ENCODE assay signal across 14 cellular contexts in the genomic region with DNA sequence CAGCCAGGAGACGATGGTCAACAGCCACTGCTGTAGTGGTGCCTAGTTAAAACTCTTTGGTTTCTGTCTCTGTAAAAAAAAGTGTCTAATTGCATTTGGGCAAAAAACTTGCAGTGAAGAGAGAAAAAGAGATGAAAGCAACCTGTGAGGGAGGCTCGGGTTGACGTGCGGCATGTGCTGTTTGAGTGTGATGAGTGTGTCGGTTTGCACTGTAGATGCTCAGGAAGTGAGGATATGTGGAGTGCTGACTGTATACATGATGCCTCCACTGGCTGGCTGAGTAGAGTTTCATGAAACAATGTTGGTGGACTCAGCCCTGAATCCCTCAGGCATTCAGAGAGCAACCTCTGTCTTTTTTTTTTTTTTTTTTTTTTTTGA. TPM values are rescaled to one million over a fixed set of nuclear protein-coding genes. Genes with fewer than 3 reads are reported as not detected.
DNase-seq lines count a peak whose midpoint lies in the region; ATAC-seq and TF ChIP-seq lines count a peak whose summit lies in the region.
"Had no signal": no experiment of that assay in that cellular context is flagged by ENCODE, and none has a peak within 500 bp of the region (broad histone marks: within the 10 kb centered on the region; RNA-seq: fewer than 3 reads in every experiment).

No MANE protein-coding gene starts in this region.

- H3K9me3 Mint-ChIP-seq in activated T-helper 1 cell treated with anti-CD3 and anti-CD28 coated beads, Interleukin-12 subunit alpha, Interleukin-12 subunit beta, Interleukin-2, Interleukin-4 antibody, amounts not matched to agents 30 ng/mL and 10 ng/mL and 1 ng/mL, durations not matched to agents 14 hours and 24 hours and 36 hours, result no peaks in the 10 kb centered on the region
- no peaks in the 10 kb centered on the region for H3K9me3 Mint-ChIP-seq in naive thymus-derived CD8-positive, alpha-beta T cell

- peak in 2 of 3 donors; percentile 40 to 41 for DNase-seq in stimulated activated CD4-positive, alpha-beta T cell treated with anti-CD3 and anti-CD28 coated beads, Interleukin-12 subunit alpha, Interleukin-12 subunit beta, amount 100 ng/mL, for 48 hours (ENCODE audit: low read depth in 2 of 3, low spot score in 1 of 3)
- no peak for DNase-seq in stimulated activated CD4-positive, alpha-beta T cell treated with anti-CD3 and anti-CD28 coated beads, Interleukin-12 subunit alpha, Interleukin-12 subunit beta, amount 100 ng/mL, for 4 hours
- peak; percentile 44 for DNase-seq in activated T-helper 1 cell treated with anti-CD3 and anti-CD28 coated beads, Interleukin-12 subunit alpha, Interleukin-12 subunit beta, Interleukin-2, Interleukin-4 antibody, amounts not matched to agents 30 ng/mL and 10 ng/mL and 1 ng/mL, durations not matched to agents 14 hours and 24 hours and 36 hours (ENCODE audit: low spot score)
- DNase-seq in naive thymus-derived CD8-positive, alpha-beta T cell, result peak in 5 of 10 donors; percentile 21 to 57 (median 45)
- DNase-seq in erythroblast (lab: John Stamatoyannopoulos, UW) (no peak), kidney tubule cell (ENCODE audit: low spot score) (no peak), GF-D8 (lab: John Stamatoyannopoulos, UW) (no peak)
- DNase-seq: AML-193, dermis blood vessel endothelial cell, DND-41, kidney, NCI-H1105, NCI-H510A treated with DMSO at 0.1 percent for 48 hours had no signal

- intact Hi-C loops in activated T-helper 1 cell treated with anti-CD3 and anti-CD28 coated beads, Interleukin-12 subunit alpha, Interleukin-12 subunit beta, Interleukin-2, Interleukin-4 antibody, amounts not matched to agents 30 ng/mL and 10 ng/mL and 1 ng/mL, durations not matched to agents 14 hours and 24 hours and 36 hours (cut with micrococcal nuclease), result loop anchor here (1.0 to 10.0 kb wide), 5 partner anchors 70 to 678 kb away; a partner anchor contains a TSS

- no peaks in the 10 kb centered on the region for H3K27me3 Mint-ChIP-seq in activated T-helper 1 cell treated with anti-CD3 and anti-CD28 coated beads, Interleukin-12 subunit alpha, Interleukin-12 subunit beta, Interleukin-2, Interleukin-4 antibody, amounts not matched to agents 30 ng/mL and 10 ng/mL and 1 ng/mL, durations not matched to agents 14 hours and 24 hours and 36 hours (ENCODE audit: insufficient read depth)
- no peaks in the 10 kb centered on the region for H3K27me3 Mint-ChIP-seq in naive thymus-derived CD8-positive, alpha-beta T cell

- TF ChIP-seq POLR2A in erythroblast (IDR thresholded peaks at IDR 0.05; ENCODE audit: low read length), result no peak

- H3K27ac Mint-ChIP-seq in activated T-helper 1 cell treated with anti-CD3 and anti-CD28 coated beads, Interleukin-12 subunit alpha, Interleukin-12 subunit beta, Interleukin-2, Interleukin-4 antibody, amounts not matched to agents 30 ng/mL and 10 ng/mL and 1 ng/mL, durations not matched to agents 14 hours and 24 hours and 36 hours, result peak overlapping the region; percentile 87
- H3K27ac Mint-ChIP-seq in naive thymus-derived CD8-positive, alpha-beta T cell, result peak overlapping the region in 9 of 10 donors; percentile 61 to 93 (median 86)

- no peaks in the 10 kb centered on the region for H3K36me3 Mint-ChIP-seq in activated T-helper 1 cell treated with anti-CD3 and anti-CD28 coated beads, Interleukin-12 subunit alpha, Interleukin-12 subunit beta, Interleukin-2, Interleukin-4 antibody, amounts not matched to agents 30 ng/mL and 10 ng/mL and 1 ng/mL, durations not matched to agents 14 hours and 24 hours and 36 hours (ENCODE audit: low read depth)
- no peaks in the 10 kb centered on the region for H3K36me3 Mint-ChIP-seq in naive thymus-derived CD8-positive, alpha-beta T cell

- POLR2A ChIA-PET in naive thymus-derived CD8-positive, alpha-beta T cell (lab: Charles Lee), result no interaction called here

- H3K4me3 Mint-ChIP-seq in activated T-helper 1 cell treated with anti-CD3 and anti-CD28 coated beads, Interleukin-12 subunit alpha, Interleukin-12 subunit beta, Interleukin-2, Interleukin-4 antibody, amounts not matched to agents 30 ng/mL and 10 ng/mL and 1 ng/mL, durations not matched to agents 14 hours and 24 hours and 36 hours, result peak overlapping the region; percentile 56
- H3K4me3 Mint-ChIP-seq in naive thymus-derived CD8-positive, alpha-beta T cell, result peak overlapping the region in 6 of 10 donors; percentile 11 to 57 (median 24)

- peaks cover 43% of the 10 kb centered on the region for H3K4me1 Mint-ChIP-seq in activated T-helper 1 cell treated with anti-CD3 and anti-CD28 coated beads, Interleukin-12 subunit alpha, Interleukin-12 subunit beta, Interleukin-2, Interleukin-4 antibody, amounts not matched to agents 30 ng/mL and 10 ng/mL and 1 ng/mL, durations not matched to agents 14 hours and 24 hours and 36 hours (ENCODE audit: low read depth)
- peaks cover 19 to 55% (median 48%) of the 10 kb centered on the region in 4 donors for H3K4me1 Mint-ChIP-seq in naive thymus-derived CD8-positive, alpha-beta T cell

- ATAC-seq in naive thymus-derived CD8-positive, alpha-beta T cell, result peak in 1 of 2 donors; percentile 23
- no peak for ATAC-seq in HG03039 (IDR thresholded peaks at IDR 0.05; ENCODE audit: unreplicated experiment)

RNA-seq across cellular contexts. Expression of a gene that starts 4.3 kb away (rescaled TPM):
- total RNA-seq in activated T-helper 1 cell treated with anti-CD3 and anti-CD28 coated beads, Interleukin-12 subunit alpha, Interleukin-12 subunit beta, Interleukin-2, Interleukin-4 antibody, amounts not matched to agents 30 ng/mL and 10 ng/mL and 1 ng/mL, durations not matched to agents 14 hours and 24 hours and 36 hours, result 35.5 and 40.6 TPM in 2 replicates
- total RNA-seq in naive thymus-derived CD8-positive, alpha-beta T cell, result 10 to 100 TPM; 36.1 to 38.9 TPM
- polyA plus RNA-seq in naive thymus-derived CD8-positive, alpha-beta T cell, result 100 to 1,000 TPM; 104 to 144 (median 124) TPM

RNA-seq across cellular contexts. Expression of a gene that starts 56.0 kb away (rescaled TPM):
- 1.7 and 1.9 TPM in 2 replicates for total RNA-seq in activated T-helper 1 cell treated with anti-CD3 and anti-CD28 coated beads, Interleukin-12 subunit alpha, Interleukin-12 subunit beta, Interleukin-2, Interleukin-4 antibody, amounts not matched to agents 30 ng/mL and 10 ng/mL and 1 ng/mL, durations not matched to agents 14 hours and 24 hours and 36 hours
- 1 to 10 TPM; 5.0 to 5.1 TPM for total RNA-seq in naive thymus-derived CD8-positive, alpha-beta T cell
- 1 to 10 TPM; 4.3 to 5.6 (median 4.7) TPM for polyA plus RNA-seq in naive thymus-derived CD8-positive, alpha-beta T cell

Comparison
In these comparisons a context has a peak if more than half of its experiments do, and no peak if none do; other contexts are left out.
1. DNase-seq: peak in stimulated activated CD4-positive, alpha-beta T cell treated with anti-CD3 and anti-CD28 coated beads, Interleukin-12 subunit alpha, Interleukin-12 subunit beta, amount 100 ng/mL, for 48 hours (2 of 3) and activated T-helper 1 cell treated with anti-CD3 and anti-CD28 coated beads, Interleukin-12 subunit alpha, Interleukin-12 subunit beta, Interleukin-2, Interleukin-4 antibody, amounts not matched to agents 30 ng/mL and 10 ng/mL and 1 ng/mL, durations not matched to agents 14 hours and 24 hours and 36 hours (single experiment); none in stimulated activated CD4-positive, alpha-beta T cell treated with anti-CD3 and anti-CD28 coated beads, Interleukin-12 subunit alpha, Interleukin-12 subunit beta, amount 100 ng/mL, for 4 hours (single experiment), erythroblast (0 of 2), kidney tubule cell (single experiment) and GF-D8 (single experiment).